In genomic region chr19:45876411-45877197, GRCh38 we compare ENCODE assay signal across 1 cellular context.
TF ChIP-seq lines count a peak whose summit lies in the region.

No MANE protein-coding gene starts in this region.

TF ChIP-seq in HepG2, 621 proteins besides CTCF, POLR2A, EP300 and RAD21 (continued from another document and continues in another):
- no peak for TF ChIP-seq TRAFD1 (CRISPR knock-in tag; IDR thresholded peaks at IDR 0.05; ENCODE audit: borderline replicate concordance)
- no peak for TF ChIP-seq ZNF7 (CRISPR knock-in tag; IDR thresholded peaks at IDR 0.05)
- TF ChIP-seq NFE2L2 (IDR thresholded peaks at IDR 0.05; ENCODE audit: low read length) = no peak
- no peak for TF ChIP-seq ZNF251 (CRISPR knock-in tag; IDR thresholded peaks at IDR 0.05)
- TF ChIP-seq EHMT2 (IDR thresholded peaks at IDR 0.05; ENCODE audit: borderline replicate concordance, low read depth, low read length) = no peak
- TF ChIP-seq ZBTB40 (IDR thresholded peaks at IDR 0.05) = no peak
- peak; percentile 12; the same call in 1 of the 2 replicates for TF ChIP-seq ZBTB40 (CRISPR knock-in tag; IDR thresholded peaks at IDR 0.05)
- no peak for TF ChIP-seq MTF1 (CRISPR knock-in tag; IDR thresholded peaks at IDR 0.05)
- TF ChIP-seq MIER3 (CRISPR knock-in tag; IDR thresholded peaks at IDR 0.05; ENCODE audit: borderline replicate concordance) = no peak; the same call in 1 of the 2 replicates
- TF ChIP-seq ZNF616 (CRISPR knock-in tag; IDR thresholded peaks at IDR 0.05; ENCODE audit: low read depth) = no peak
- TF ChIP-seq NFYB (CRISPR knock-in tag; IDR thresholded peaks at IDR 0.05) = no peak
- TF ChIP-seq ZBTB7A (CRISPR knock-in tag; IDR thresholded peaks at IDR 0.05) = no peak; the same call in 1 of the 2 replicates
- no peak for TF ChIP-seq HBP1 (CRISPR knock-in tag; IDR thresholded peaks at IDR 0.05; ENCODE audit: low read depth)
- TF ChIP-seq NR0B2 (CRISPR knock-in tag; IDR thresholded peaks at IDR 0.05) = no peak
- no peak for TF ChIP-seq ZNF570 (CRISPR knock-in tag; IDR thresholded peaks at IDR 0.05; ENCODE audit: borderline replicate concordance)
- TF ChIP-seq TEAD2 (CRISPR knock-in tag; IDR thresholded peaks at IDR 0.05) = no peak
- TF ChIP-seq ZNF264 (CRISPR knock-in tag; IDR thresholded peaks at IDR 0.05) = no peak
- 0 out of 2 replicates have a peak, but pooled peaks have one; percentile 48 for TF ChIP-seq YEATS2 (CRISPR knock-in tag; IDR thresholded peaks at IDR 0.05; ENCODE audit: borderline replicate concordance)
- TF ChIP-seq MED13 (CRISPR knock-in tag; IDR thresholded peaks at IDR 0.05) = no peak
- no peak for TF ChIP-seq ZBTB39 (CRISPR knock-in tag; IDR thresholded peaks at IDR 0.05)
- TF ChIP-seq ZSCAN29 (CRISPR knock-in tag; conservative IDR thresholded peaks at IDR 0.05) = no peak; the same call in 1 of the 2 replicates
- TF ChIP-seq ATF7-NPFF (CRISPR knock-in tag; IDR thresholded peaks at IDR 0.05; ENCODE audit: low read depth) = peak; percentile 48; the same call in 1 of the 2 replicates
- no peak for TF ChIP-seq TOE1 (CRISPR knock-in tag; IDR thresholded peaks at IDR 0.05)
- TF ChIP-seq RFXANK (CRISPR knock-in tag; IDR thresholded peaks at IDR 0.05) = no peak
- no peak for TF ChIP-seq ETV6 (CRISPR knock-in tag; conservative IDR thresholded peaks at IDR 0.05)
- TF ChIP-seq ZNF253 (CRISPR knock-in tag; IDR thresholded peaks at IDR 0.05; ENCODE audit: borderline replicate concordance) = no peak
- peak; percentile 30; the same call in 1 of the 2 replicates for TF ChIP-seq FOXP4 (CRISPR knock-in tag; IDR thresholded peaks at IDR 0.05)
- no peak for TF ChIP-seq SP140L (CRISPR knock-in tag; IDR thresholded peaks at IDR 0.05; ENCODE audit: borderline replicate concordance)
- TF ChIP-seq ZFP36L2 (CRISPR knock-in tag; IDR thresholded peaks at IDR 0.05) = no peak
- no peak for TF ChIP-seq ARID2 (CRISPR knock-in tag; IDR thresholded peaks at IDR 0.05; ENCODE audit: borderline replicate concordance)
- TF ChIP-seq ZNF710 (CRISPR knock-in tag; IDR thresholded peaks at IDR 0.05; ENCODE audit: borderline replicate concordance) = peak; percentile 53
- no peak for TF ChIP-seq PCBP2 (optimal IDR thresholded peaks at IDR 0.05; ENCODE audit: low read depth, low read length, poor library complexity, severe bottlenecking)
- TF ChIP-seq ZNF230 (CRISPR knock-in tag; IDR thresholded peaks at IDR 0.05) = no peak
- no peak for TF ChIP-seq ZNF747 (CRISPR knock-in tag; IDR thresholded peaks at IDR 0.05; ENCODE audit: borderline replicate concordance)
- no peak for TF ChIP-seq ZNF713 (CRISPR knock-in tag; IDR thresholded peaks at IDR 0.05)
- TF ChIP-seq HINFP (CRISPR knock-in tag; IDR thresholded peaks at IDR 0.05; ENCODE audit: low read depth) = 0 out of 2 replicates have a peak, but pooled peaks have one; percentile 55
